Comparison of ENCODE assay signal across 34 cellular contexts in genomic region chr18:5075297-5075696, GRCh38.
"Had no signal": no experiment of that assay in that cellular context is flagged by ENCODE, and none has a peak within 500 bp of the region (broad histone marks: within the 10 kb centered on the region; RNA-seq: fewer than 3 reads in every experiment).

No MANE protein-coding gene starts in this region.

- DNase-seq: Karpas-422, Kasumi-1, MG63, MM.1S, MV-4-11, NCI-H1048, NCI-H1092, NCI-H1092 treated with DMSO at 0.1 percent for 48 hours, NCI-H1105, NCI-H1105 treated with DMSO at 0.1 percent for 48 hours, NCI-H1417, NCI-H1417 treated with DMSO at 0.1 percent for 48 hours, NCI-H1436, NCI-H1436 treated with DMSO at 0.1 percent for 48 hours, NCI-H146, NCI-H1694, NCI-H1694 treated with DMSO at 0.1 percent for 48 hours, NCI-H187, NCI-H187 treated with DMSO at 0.1 percent for 48 hours, NCI-H1930, NCI-H2029, NCI-H2029 treated with DMSO at 0.1 percent for 48 hours, NCI-H2081, NCI-H2081 treated with DMSO at 0.1 percent for 48 hours, NCI-H2107, NCI-H2171, NCI-H2171 treated with DMSO at 0.1 percent for 48 hours, NCI-H2227 treated with DMSO at 0.1 percent for 48 hours, NCI-H226, NCI-H345, NCI-H446, NCI-H446 treated with DMSO at 0.1 percent for 48 hours, NCI-H510A, NCI-H510A treated with DMSO at 0.1 percent for 48 hours had no signal

- H3K27me3 ChIP-seq: MG63 had no signal

- H3K4me3 ChIP-seq: MG63 had no signal

- H3K36me3 ChIP-seq: MG63 had no signal

- H3K9me3 ChIP-seq: MG63 had no signal
